17 cellular contexts compared by ENCODE assay signal in genomic region chr14:81434230-81434629, GRCh38. TPM values are rescaled to one million over a fixed set of nuclear protein-coding genes. Genes with fewer than 3 reads are reported as not detected.
A peak's percentile ranks its signal among the peaks of the same experiment; 100 is the strongest.
DNase-seq lines count a peak whose midpoint lies in the region; ATAC-seq and TF ChIP-seq lines count a peak whose summit lies in the region.
"Had no signal": no experiment of that assay in that cellular context is flagged by ENCODE, and none has a peak within 500 bp of the region (broad histone marks: within the 10 kb centered on the region; RNA-seq: fewer than 3 reads in every experiment).

No MANE protein-coding gene starts in this region.

- H3K4me3 Mint-ChIP-seq in CD4-positive, alpha-beta T cell = peak overlapping the region; percentile 30
- peak overlapping the region; percentile 89 to 94 (median 92) for H3K4me3 Mint-ChIP-seq in brain
- H3K4me3 Mint-ChIP-seq: central memory CD8-positive, alpha-beta T cell had no signal

- H3K4me3 ChIP-seq in HEK293 (ENCODE audit: low read depth, low read length) = no peak overlapping the region
- H3K4me3 ChIP-seq: stomach had no signal

- no peak for ATAC-seq in CD4-positive, alpha-beta T cell (ENCODE audit: poor library complexity)
- ATAC-seq in left lobe of liver (no peak), left colon (no peak)
- ATAC-seq: activated T-cell treated with anti-CD3 and anti-CD28 coated beads, Interleukin-2, amount 50 U/mL, for 72 hours; psoas muscle had no signal

- peaks cover 18% of the 10 kb centered on the region for H3K4me1 ChIP-seq in HEK293 (ENCODE audit: control insufficient read depth, insufficient read depth, low read length)

- TF ChIP-seq CTCF in CD4-positive, alpha-beta T cell (IDR thresholded peaks at IDR 0.05) = no peak
- TF ChIP-seq CTCF in HEK293 (tag by site-specific recombination; IDR thresholded peaks at IDR 0.05) (no peak), brain (conservative IDR thresholded peaks at IDR 0.05) (no peak), GM13977 (IDR thresholded peaks at IDR 0.05; ENCODE audit: extremely low read depth, insufficient read depth, missing control alignments) (no peak)

- CTCF ChIA-PET in CD4-positive, alpha-beta T cell (lab: Charles Lee) = no interaction called here
- CTCF ChIA-PET in HEK293 (lab: Yijun Ruan, JAX) = interaction anchor here (0.7 kb wide), 1 partner anchor 165 kb away, joined by 3 read pairs; no protein-coding TSS in a partner anchor

- H3K27ac Mint-ChIP-seq in CD4-positive, alpha-beta T cell = no peak overlapping the region
- H3K27ac Mint-ChIP-seq in brain = peak overlapping the region in 3 of 5 experiments; percentile 10 to 80 (median 17)
- H3K27ac Mint-ChIP-seq: activated T-cell treated with anti-CD3 and anti-CD28 coated beads, Interleukin-2, amount 50 U/mL, for 72 hours had no signal

- peaks cover 56% of the 10 kb centered on the region for H3K27me3 ChIP-seq in CD4-positive, alpha-beta T cell (ENCODE audit: control insufficient read depth, insufficient read depth, low read length)

- no peak for DNase-seq in CD4-positive, alpha-beta T cell
- peak; percentile 44 for DNase-seq in left kidney (ENCODE audit: low read depth, low spot score)
- DNase-seq in left lobe of liver (ENCODE audit: low spot score) = no peak
- DNase-seq in DMS53 (lab: John Stamatoyannopoulos, UW) = no peak
- DNase-seq in left colon = no peak
- no peak for DNase-seq in GM13977 (ENCODE audit: low spot score)
- DNase-seq: activated CD4-positive, alpha-beta T cell treated with anti-CD3 and anti-CD28 coated beads for 48 hours; activated T-cell treated with anti-CD3 and anti-CD28 coated beads, Interleukin-2, amount 50 U/mL, for 72 hours; Kasumi-1; kidney; psoas muscle; SIG-M5; stomach had no signal

- no peaks in the 10 kb centered on the region for H3K9me3 ChIP-seq in CD4-positive, alpha-beta T cell (ENCODE audit: control insufficient read depth, low read length)
- H3K9me3 ChIP-seq in HEK293 (ENCODE audit: control insufficient read depth, insufficient read depth, low read depth, low read length) = no peaks in the 10 kb centered on the region
- H3K9me3 ChIP-seq: psoas muscle, stomach had no signal

- H3K36me3 Mint-ChIP-seq in CD4-positive, alpha-beta T cell (ENCODE audit: low read depth) = no peaks in the 10 kb centered on the region
- no peaks in the 10 kb centered on the region for H3K36me3 Mint-ChIP-seq in brain

- H3K27me3 Mint-ChIP-seq in CD4-positive, alpha-beta T cell = peaks cover 73% of the 10 kb centered on the region
- H3K27me3 Mint-ChIP-seq in brain = peaks cover 24% of the 10 kb centered on the region

- H3K27ac ChIP-seq in CD4-positive, alpha-beta T cell (ENCODE audit: low read depth, low read length) = no peak overlapping the region
- no peak overlapping the region for H3K27ac ChIP-seq in HEK293 (ENCODE audit: extremely low read depth, low read depth, low read length)
- H3K27ac ChIP-seq: psoas muscle, stomach had no signal

- intact Hi-C loops in CD4-positive, alpha-beta T cell (cut with DNase I, micrococcal nuclease) = no loop called here
- intact Hi-C loops in left colon (cut with DNase I, micrococcal nuclease) = no loop called here

- POLR2A ChIA-PET in CD4-positive, alpha-beta T cell (lab: Charles Lee) = no interaction called here
- POLR2A ChIA-PET in HEK293 (lab: Yijun Ruan, JAX) = no interaction called here

- peaks cover 15% of the 10 kb centered on the region for H3K4me1 Mint-ChIP-seq in CD4-positive, alpha-beta T cell (ENCODE audit: low read depth)
- H3K4me1 Mint-ChIP-seq in brain = peaks cover 48% of the 10 kb centered on the region

- no peaks in the 10 kb centered on the region for H3K9me3 Mint-ChIP-seq in CD4-positive, alpha-beta T cell
- no peaks in the 10 kb centered on the region for H3K9me3 Mint-ChIP-seq in brain
- H3K9me3 Mint-ChIP-seq: activated T-cell treated with anti-CD3 and anti-CD28 coated beads, Interleukin-2, amount 50 U/mL, for 72 hours; central memory CD8-positive, alpha-beta T cell had no signal

- in situ Hi-C loops in GM13977 (cut with MboI; ENCODE audit: low pct_unique_long_range_greater_than_20kb, low sequenced_read_pairs, unreplicated experiment) = no loop called here

- no peaks in the 10 kb centered on the region for H3K36me3 ChIP-seq in HEK293 (ENCODE audit: control insufficient read depth in 2 of 2, insufficient read depth in 1 of 2, low read length in 2 of 2)
- H3K36me3 ChIP-seq: stomach had no signal

TF ChIP-seq in HEK293, 187 proteins besides CTCF, POLR2A, EP300 and RAD21:
- TF ChIP-seq ZFHX2 (tag by site-specific recombination; conservative IDR thresholded peaks at IDR 0.05) = peak; percentile 60
- no peak for TF ChIP-seq HOXD13 (CRISPR knock-in tag; IDR thresholded peaks at IDR 0.05; ENCODE audit: borderline replicate concordance)
- TF ChIP-seq EGR2 (tag by site-specific recombination; IDR thresholded peaks at IDR 0.05; ENCODE audit: low read depth) = peak; percentile 51; the same call in 1 of the 2 replicates
- no peak for TF ChIP-seq AEBP2 (tag by site-specific recombination; IDR thresholded peaks at IDR 0.05; ENCODE audit: borderline replicate concordance)

RNA-seq across cellular contexts. Expression of gene STON2, which starts 34.1 kb away (rescaled TPM):
- total RNA-seq in CD4-positive, alpha-beta T cell = not detected
- polyA plus RNA-seq in brain (ENCODE audit: insufficient read depth, low read depth, low replicate concordance) = 8.6 TPM
- total RNA-seq in left lobe of liver (6.3 TPM), left colon (10 to 100 TPM; 13.2 to 24.1 TPM)
- total RNA-seq: T-helper 2 cell treated with Interferon-gamma antibody and Interleukin-4, amounts not matched to agents 100 ng/mL and 5 ng/mL, for 36 hours had no signal
